In genomic region chr15:74353992-74354391, GRCh38 we compare ENCODE assay signal across 2 cellular contexts. TPM values are rescaled to one million over a fixed set of nuclear protein-coding genes. Genes with fewer than 3 reads are reported as not detected.
"Had no signal": no experiment of that assay in that cellular context is flagged by ENCODE, and none has a peak within 500 bp of the region (broad histone marks: within the 10 kb centered on the region; RNA-seq: fewer than 3 reads in every experiment).

No MANE protein-coding gene starts in this region.

RNA-seq across cellular contexts. Expression of gene CYP11A1, which starts 13.5 kb away (rescaled TPM):
- total RNA-seq: occipital lobe had no signal
- polyA plus RNA-seq: neural cell had no signal
